In genomic region chr3:72447059-72447946, GRCh38 we compare ENCODE assay signal across 1 cellular context.
TF ChIP-seq lines count a peak whose summit lies in the region.

No MANE protein-coding gene starts in this region.

TF ChIP-seq in WTC11, 78 proteins besides CTCF, POLR2A, EP300 and RAD21 (continued from another document and continues in another):
- no peak for TF ChIP-seq AR (CRISPR knock-in tag; IDR thresholded peaks at IDR 0.05)
- TF ChIP-seq ESRRA (CRISPR knock-in tag; IDR thresholded peaks at IDR 0.05; ENCODE audit: borderline replicate concordance), result no peak; the same call in 1 of the 2 replicates
- no peak for TF ChIP-seq RELA (CRISPR knock-in tag; IDR thresholded peaks at IDR 0.05; ENCODE audit: borderline replicate concordance)
- peak; percentile 72 for TF ChIP-seq SP1 (CRISPR knock-in tag; conservative IDR thresholded peaks at IDR 0.05)
- no peak for TF ChIP-seq ZNF671 (CRISPR knock-in tag; IDR thresholded peaks at IDR 0.05)
- peak; percentile 90 for TF ChIP-seq TP53 (CRISPR knock-in tag; IDR thresholded peaks at IDR 0.05)
- no peak for TF ChIP-seq TEAD4 (CRISPR knock-in tag; IDR thresholded peaks at IDR 0.05)
- TF ChIP-seq HMGXB4 (CRISPR knock-in tag; IDR thresholded peaks at IDR 0.05), result no peak; the same call in 1 of the 2 replicates
- TF ChIP-seq GTF2I (CRISPR knock-in tag; conservative IDR thresholded peaks at IDR 0.05), result no peak
- no peak for TF ChIP-seq ATF6 (CRISPR knock-in tag; IDR thresholded peaks at IDR 0.05)
- TF ChIP-seq MLX (CRISPR knock-in tag; IDR thresholded peaks at IDR 0.05), result no peak
- TF ChIP-seq ZNF425 (CRISPR knock-in tag; conservative IDR thresholded peaks at IDR 0.05), result no peak
- no peak for TF ChIP-seq STAT6 (CRISPR knock-in tag; conservative IDR thresholded peaks at IDR 0.05; ENCODE audit: low read depth)
- no peak for TF ChIP-seq GRHL2 (CRISPR knock-in tag; IDR thresholded peaks at IDR 0.05; ENCODE audit: insufficient replicate concordance, severe bottlenecking)
- no peak; the same call in 1 of the 2 replicates for TF ChIP-seq ZBTB43 (CRISPR knock-in tag; IDR thresholded peaks at IDR 0.05)
- peak; percentile 56; the same call in 1 of the 2 replicates for TF ChIP-seq NFYB (CRISPR knock-in tag; conservative IDR thresholded peaks at IDR 0.05; ENCODE audit: low read depth)
- no peak for TF ChIP-seq SMAD4 (CRISPR knock-in tag; IDR thresholded peaks at IDR 0.05)
- 0 out of 2 replicates have a peak, but pooled peaks have one; percentile 41 for TF ChIP-seq NFE2L1 (CRISPR knock-in tag; IDR thresholded peaks at IDR 0.05)
- no peak for TF ChIP-seq CBFB (CRISPR knock-in tag; IDR thresholded peaks at IDR 0.05; ENCODE audit: low read depth)
- TF ChIP-seq MAX (CRISPR knock-in tag; IDR thresholded peaks at IDR 0.05), result peak; percentile 77
- peak; percentile 58; the same call in 1 of the 2 replicates for TF ChIP-seq ATF1 (CRISPR knock-in tag; IDR thresholded peaks at IDR 0.05)
- peak; percentile 87; the same call in 1 of the 2 replicates for TF ChIP-seq IRF1 (CRISPR knock-in tag; IDR thresholded peaks at IDR 0.05)
- TF ChIP-seq FOXK1 (CRISPR knock-in tag; IDR thresholded peaks at IDR 0.05), result peak; percentile 14; the same call in 1 of the 2 replicates
- TF ChIP-seq USF2 (CRISPR knock-in tag; IDR thresholded peaks at IDR 0.05), result peak; percentile 39; the same call in 1 of the 2 replicates
- no peak for TF ChIP-seq PRDM15 (CRISPR knock-in tag; IDR thresholded peaks at IDR 0.05)
- TF ChIP-seq ZNF512 (CRISPR knock-in tag; IDR thresholded peaks at IDR 0.05; ENCODE audit: borderline replicate concordance), result no peak
- TF ChIP-seq HMGA2 (CRISPR knock-in tag; IDR thresholded peaks at IDR 0.05), result no peak
- no peak for TF ChIP-seq ZNF396 (CRISPR knock-in tag; IDR thresholded peaks at IDR 0.05; ENCODE audit: borderline replicate concordance)
- TF ChIP-seq MYBL2 (CRISPR knock-in tag; IDR thresholded peaks at IDR 0.05), result peak; percentile 52; the same call in 1 of the 2 replicates
